In genomic region chr20:53899351-53900167, GRCh38 we compare ENCODE assay signal across 1 cellular context.
TF ChIP-seq lines count a peak whose summit lies in the region.

No MANE protein-coding gene starts in this region.

TF ChIP-seq in HEK293, 187 proteins besides CTCF, POLR2A, EP300 and RAD21 (continued from another document):
- TF ChIP-seq ZBTB11 (tag by site-specific recombination; conservative IDR thresholded peaks at IDR 0.05; ENCODE audit: low read depth) (no peak), ZNF654 (tag by site-specific recombination; IDR thresholded peaks at IDR 0.05; ENCODE audit: low read depth) (0 out of 2 replicates have a peak, but pooled peaks have one; percentile 4), ZNF548 (tag by site-specific recombination; IDR thresholded peaks at IDR 0.05) (no peak), ELK4 (IDR thresholded peaks at IDR 0.05; ENCODE audit: borderline replicate concordance, low read depth, low read length) (no peak), ZNF148 (tag by site-specific recombination; IDR thresholded peaks at IDR 0.05; ENCODE audit: borderline replicate concordance) (no peak), ZNF354C (tag by site-specific recombination; IDR thresholded peaks at IDR 0.05; ENCODE audit: borderline replicate concordance, low read depth) (0 out of 2 replicates have a peak, but pooled peaks have one; percentile 21), ZNF843 (tag by site-specific recombination; IDR thresholded peaks at IDR 0.05) (peak; percentile 98), ZNF248 (tag by site-specific recombination; IDR thresholded peaks at IDR 0.05) (no peak), ZSCAN18 (tag by site-specific recombination; IDR thresholded peaks at IDR 0.05) (0 out of 2 replicates have a peak, but pooled peaks have one; percentile 8), ZNF133 (tag by site-specific recombination; IDR thresholded peaks at IDR 0.05) (no peak), SCRT2 (tag by site-specific recombination; IDR thresholded peaks at IDR 0.05) (peak; percentile 70), ZNF768 (tag by site-specific recombination; IDR thresholded peaks at IDR 0.05) (no peak), OVOL3 (tag by site-specific recombination; IDR thresholded peaks at IDR 0.05) (peak; percentile 79; the same call in 1 of the 2 replicates), ZSCAN4 (tag by site-specific recombination; IDR thresholded peaks at IDR 0.05) (peak; percentile 48; the same call in 1 of the 2 replicates), ZNF391 (tag by site-specific recombination; IDR thresholded peaks at IDR 0.05; ENCODE audit: borderline replicate concordance, low read depth) (peak; percentile 86; the same call in 1 of the 2 replicates), ZNF18 (tag by site-specific recombination; IDR thresholded peaks at IDR 0.05) (peak; percentile 78), ZNF23 (tag by site-specific recombination; IDR thresholded peaks at IDR 0.05; ENCODE audit: borderline replicate concordance) (no peak), ZSCAN16 (tag by site-specific recombination; IDR thresholded peaks at IDR 0.05) (no peak), PRDM4 (tag by site-specific recombination; IDR thresholded peaks at IDR 0.05) (peak; percentile 92), ZNF837 (tag by site-specific recombination; IDR thresholded peaks at IDR 0.05) (no peak), ZSCAN30 (tag by site-specific recombination; IDR thresholded peaks at IDR 0.05) (0 out of 2 replicates have a peak, but pooled peaks have one; percentile 53), ZNF560 (tag by site-specific recombination; IDR thresholded peaks at IDR 0.05; ENCODE audit: borderline replicate concordance) (no peak), ZBTB44 (tag by site-specific recombination; IDR thresholded peaks at IDR 0.05) (peak; percentile 69), KLF7 (tag by site-specific recombination; IDR thresholded peaks at IDR 0.05; ENCODE audit: borderline replicate concordance) (0 out of 2 replicates have a peak, but pooled peaks have one; percentile 87), ZNF140 (tag by site-specific recombination; IDR thresholded peaks at IDR 0.05) (no peak), ZNF335 (tag by site-specific recombination; conservative IDR thresholded peaks at IDR 0.05) (peak; percentile 19; the same call in 1 of the 2 replicates), RBAK (tag by site-specific recombination; IDR thresholded peaks at IDR 0.05) (no peak), ZNF121 (tag by site-specific recombination; IDR thresholded peaks at IDR 0.05) (no peak)
- TF ChIP-seq, protein P1, sequence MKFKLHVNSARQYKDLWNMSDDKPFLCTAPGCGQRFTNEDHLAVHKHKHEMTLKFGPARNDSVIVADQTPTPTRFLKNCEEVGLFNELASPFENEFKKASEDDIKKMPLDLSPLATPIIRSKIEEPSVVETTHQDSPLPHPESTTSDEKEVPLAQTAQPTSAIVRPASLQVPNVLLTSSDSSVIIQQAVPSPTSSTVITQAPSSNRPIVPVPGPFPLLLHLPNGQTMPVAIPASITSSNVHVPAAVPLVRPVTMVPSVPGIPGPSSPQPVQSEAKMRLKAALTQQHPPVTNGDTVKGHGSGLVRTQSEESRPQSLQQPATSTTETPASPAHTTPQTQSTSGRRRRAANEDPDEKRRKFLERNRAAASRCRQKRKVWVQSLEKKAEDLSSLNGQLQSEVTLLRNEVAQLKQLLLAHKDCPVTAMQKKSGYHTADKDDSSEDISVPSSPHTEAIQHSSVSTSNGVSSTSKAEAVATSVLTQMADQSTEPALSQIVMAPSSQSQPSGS (tag by site-specific recombination; IDR thresholded peaks at IDR 0.05; ENCODE audit: low read depth), result peak; percentile 51; the same call in 1 of the 2 replicates
- TF ChIP-seq, protein P2, sequence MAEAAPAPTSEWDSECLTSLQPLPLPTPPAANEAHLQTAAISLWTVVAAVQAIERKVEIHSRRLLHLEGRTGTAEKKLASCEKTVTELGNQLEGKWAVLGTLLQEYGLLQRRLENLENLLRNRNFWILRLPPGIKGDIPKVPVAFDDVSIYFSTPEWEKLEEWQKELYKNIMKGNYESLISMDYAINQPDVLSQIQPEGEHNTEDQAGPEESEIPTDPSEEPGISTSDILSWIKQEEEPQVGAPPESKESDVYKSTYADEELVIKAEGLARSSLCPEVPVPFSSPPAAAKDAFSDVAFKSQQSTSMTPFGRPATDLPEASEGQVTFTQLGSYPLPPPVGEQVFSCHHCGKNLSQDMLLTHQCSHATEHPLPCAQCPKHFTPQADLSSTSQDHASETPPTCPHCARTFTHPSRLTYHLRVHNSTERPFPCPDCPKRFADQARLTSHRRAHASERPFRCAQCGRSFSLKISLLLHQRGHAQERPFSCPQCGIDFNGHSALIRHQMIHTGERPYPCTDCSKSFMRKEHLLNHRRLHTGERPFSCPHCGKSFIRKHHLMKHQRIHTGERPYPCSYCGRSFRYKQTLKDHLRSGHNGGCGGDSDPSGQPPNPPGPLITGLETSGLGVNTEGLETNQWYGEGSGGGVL (tag by site-specific recombination; IDR thresholded peaks at IDR 0.05), result peak; percentile 91
- TF ChIP-seq, protein P3, sequence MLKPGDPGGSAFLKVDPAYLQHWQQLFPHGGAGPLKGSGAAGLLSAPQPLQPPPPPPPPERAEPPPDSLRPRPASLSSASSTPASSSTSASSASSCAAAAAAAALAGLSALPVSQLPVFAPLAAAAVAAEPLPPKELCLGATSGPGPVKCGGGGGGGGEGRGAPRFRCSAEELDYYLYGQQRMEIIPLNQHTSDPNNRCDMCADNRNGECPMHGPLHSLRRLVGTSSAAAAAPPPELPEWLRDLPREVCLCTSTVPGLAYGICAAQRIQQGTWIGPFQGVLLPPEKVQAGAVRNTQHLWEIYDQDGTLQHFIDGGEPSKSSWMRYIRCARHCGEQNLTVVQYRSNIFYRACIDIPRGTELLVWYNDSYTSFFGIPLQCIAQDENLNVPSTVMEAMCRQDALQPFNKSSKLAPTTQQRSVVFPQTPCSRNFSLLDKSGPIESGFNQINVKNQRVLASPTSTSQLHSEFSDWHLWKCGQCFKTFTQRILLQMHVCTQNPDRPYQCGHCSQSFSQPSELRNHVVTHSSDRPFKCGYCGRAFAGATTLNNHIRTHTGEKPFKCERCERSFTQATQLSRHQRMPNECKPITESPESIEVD (tag by site-specific recombination; IDR thresholded peaks at IDR 0.05), result peak; percentile 77
